Comparison of ENCODE assay signal across 1 cellular context in the genomic region with DNA sequence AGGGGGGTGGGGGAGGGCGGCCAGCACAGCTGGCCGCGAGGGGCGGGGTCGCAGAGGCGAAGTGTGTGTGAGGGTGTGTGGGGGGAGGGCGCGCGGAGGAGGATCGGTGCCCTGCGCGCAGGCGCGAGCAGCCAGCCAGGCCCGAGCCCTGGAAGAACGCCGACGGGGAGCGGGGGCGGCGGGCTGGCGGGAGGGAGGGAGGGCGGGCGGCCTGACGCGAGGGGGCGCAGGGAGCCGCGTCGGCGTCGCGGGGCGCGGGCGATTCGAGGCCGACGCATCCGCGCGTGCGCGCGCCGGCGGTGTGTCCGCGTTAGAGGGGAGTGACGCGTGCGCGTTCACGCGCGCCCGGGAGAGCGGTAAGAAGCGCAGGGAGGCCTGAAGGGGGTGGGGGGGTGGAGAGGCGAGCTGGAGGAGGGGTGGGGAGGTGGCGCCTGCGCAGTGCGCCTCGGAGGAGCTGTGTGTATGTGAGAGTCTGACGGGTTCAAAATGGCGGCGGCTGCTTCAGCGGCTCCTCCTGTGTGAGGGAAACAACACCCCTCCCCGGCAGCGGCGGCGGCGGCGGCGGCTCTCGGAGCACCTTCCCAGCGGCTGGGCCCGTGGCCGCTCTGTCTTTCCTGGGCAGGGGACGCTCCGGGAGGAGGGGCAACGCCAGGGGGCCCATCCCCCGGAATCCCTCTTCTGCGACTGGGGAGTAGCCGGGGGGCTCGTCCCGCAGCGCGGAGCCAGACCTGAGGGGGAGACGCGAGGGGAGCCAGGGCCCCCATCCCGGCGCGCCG.
TF ChIP-seq lines count a peak whose summit lies in the region.

A gene (plus strand): TSS at position 463 of the 776 bp plus-strand sequence. CDS start 2,054 bp downstream, outside the sequence.

TF ChIP-seq in K562, 482 proteins besides CTCF, POLR2A, EP300 and RAD21 (continued from another document and continues in another):
- TF ChIP-seq, protein P1, sequence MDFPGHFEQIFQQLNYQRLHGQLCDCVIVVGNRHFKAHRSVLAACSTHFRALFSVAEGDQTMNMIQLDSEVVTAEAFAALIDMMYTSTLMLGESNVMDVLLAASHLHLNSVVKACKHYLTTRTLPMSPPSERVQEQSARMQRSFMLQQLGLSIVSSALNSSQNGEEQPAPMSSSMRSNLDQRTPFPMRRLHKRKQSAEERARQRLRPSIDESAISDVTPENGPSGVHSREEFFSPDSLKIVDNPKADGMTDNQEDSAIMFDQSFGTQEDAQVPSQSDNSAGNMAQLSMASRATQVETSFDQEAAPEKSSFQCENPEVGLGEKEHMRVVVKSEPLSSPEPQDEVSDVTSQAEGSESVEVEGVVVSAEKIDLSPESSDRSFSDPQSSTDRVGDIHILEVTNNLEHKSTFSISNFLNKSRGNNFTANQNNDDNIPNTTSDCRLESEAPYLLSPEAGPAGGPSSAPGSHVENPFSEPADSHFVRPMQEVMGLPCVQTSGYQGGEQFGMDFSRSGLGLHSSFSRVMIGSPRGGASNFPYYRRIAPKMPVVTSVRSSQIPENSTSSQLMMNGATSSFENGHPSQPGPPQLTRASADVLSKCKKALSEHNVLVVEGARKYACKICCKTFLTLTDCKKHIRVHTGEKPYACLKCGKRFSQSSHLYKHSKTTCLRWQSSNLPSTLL (IDR thresholded peaks at IDR 0.05): no peak
- TF ChIP-seq FOXJ3 (CRISPR knock-in tag; IDR thresholded peaks at IDR 0.05): no peak
- no peak for TF ChIP-seq U2AF2 (optimal IDR thresholded peaks at IDR 0.05; ENCODE audit: low read depth, low read length)
- peak; percentile 32 for TF ChIP-seq PHF20 (IDR thresholded peaks at IDR 0.05; ENCODE audit: partially characterized antibody)
- peak; percentile 53; the same call in 1 of the 2 replicates for TF ChIP-seq MTA3 (IDR thresholded peaks at IDR 0.05; ENCODE audit: borderline replicate concordance)
- TF ChIP-seq L3MBTL2 (IDR thresholded peaks at IDR 0.05): no peak
- TF ChIP-seq, protein P2, sequence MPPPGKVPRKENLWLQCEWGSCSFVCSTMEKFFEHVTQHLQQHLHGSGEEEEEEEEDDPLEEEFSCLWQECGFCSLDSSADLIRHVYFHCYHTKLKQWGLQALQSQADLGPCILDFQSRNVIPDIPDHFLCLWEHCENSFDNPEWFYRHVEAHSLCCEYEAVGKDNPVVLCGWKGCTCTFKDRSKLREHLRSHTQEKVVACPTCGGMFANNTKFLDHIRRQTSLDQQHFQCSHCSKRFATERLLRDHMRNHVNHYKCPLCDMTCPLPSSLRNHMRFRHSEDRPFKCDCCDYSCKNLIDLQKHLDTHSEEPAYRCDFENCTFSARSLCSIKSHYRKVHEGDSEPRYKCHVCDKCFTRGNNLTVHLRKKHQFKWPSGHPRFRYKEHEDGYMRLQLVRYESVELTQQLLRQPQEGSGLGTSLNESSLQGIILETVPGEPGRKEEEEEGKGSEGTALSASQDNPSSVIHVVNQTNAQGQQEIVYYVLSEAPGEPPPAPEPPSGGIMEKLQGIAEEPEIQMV (tag; conservative IDR thresholded peaks at IDR 0.05; ENCODE audit: low read depth): no peak
- TF ChIP-seq, protein P3, sequence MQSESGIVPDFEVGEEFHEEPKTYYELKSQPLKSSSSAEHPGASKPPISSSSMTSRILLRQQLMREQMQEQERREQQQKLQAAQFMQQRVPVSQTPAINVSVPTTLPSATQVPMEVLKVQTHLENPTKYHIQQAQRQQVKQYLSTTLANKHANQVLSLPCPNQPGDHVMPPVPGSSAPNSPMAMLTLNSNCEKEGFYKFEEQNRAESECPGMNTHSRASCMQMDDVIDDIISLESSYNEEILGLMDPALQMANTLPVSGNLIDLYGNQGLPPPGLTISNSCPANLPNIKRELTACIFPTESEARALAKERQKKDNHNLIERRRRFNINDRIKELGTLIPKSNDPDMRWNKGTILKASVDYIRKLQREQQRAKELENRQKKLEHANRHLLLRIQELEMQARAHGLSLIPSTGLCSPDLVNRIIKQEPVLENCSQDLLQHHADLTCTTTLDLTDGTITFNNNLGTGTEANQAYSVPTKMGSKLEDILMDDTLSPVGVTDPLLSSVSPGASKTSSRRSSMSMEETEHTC (IDR thresholded peaks at IDR 0.05): no peak
- 0 out of 2 replicates have a peak, but pooled peaks have one; percentile 67 for TF ChIP-seq ERF (CRISPR knock-in tag; IDR thresholded peaks at IDR 0.05)
- no peak; the same call in 1 of the 2 replicates for TF ChIP-seq ARID1B (IDR thresholded peaks at IDR 0.05)
- no peak for TF ChIP-seq ZNF24 (IDR thresholded peaks at IDR 0.05)
- TF ChIP-seq, protein P4, sequence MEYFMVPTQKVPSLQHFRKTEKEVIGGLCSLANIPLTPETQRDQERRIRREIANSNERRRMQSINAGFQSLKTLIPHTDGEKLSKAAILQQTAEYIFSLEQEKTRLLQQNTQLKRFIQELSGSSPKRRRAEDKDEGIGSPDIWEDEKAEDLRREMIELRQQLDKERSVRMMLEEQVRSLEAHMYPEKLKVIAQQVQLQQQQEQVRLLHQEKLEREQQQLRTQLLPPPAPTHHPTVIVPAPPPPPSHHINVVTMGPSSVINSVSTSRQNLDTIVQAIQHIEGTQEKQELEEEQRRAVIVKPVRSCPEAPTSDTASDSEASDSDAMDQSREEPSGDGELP (CRISPR knock-in tag; IDR thresholded peaks at IDR 0.05; ENCODE audit: borderline replicate concordance): peak; percentile 59; the same call in 1 of the 2 replicates
- no peak for TF ChIP-seq MBD2 (IDR thresholded peaks at IDR 0.05; ENCODE audit: borderline replicate concordance, low read depth)
- TF ChIP-seq POLR2B (IDR thresholded peaks at IDR 0.05; ENCODE audit: low read depth, partially characterized antibody): peak; percentile 49
- no peak for TF ChIP-seq ZNF324 (CRISPR knock-in tag; IDR thresholded peaks at IDR 0.05)
- peak in 1 of 2 experiments; percentile 43; a peak in 1 of 4 replicates for TF ChIP-seq NONO (IDR thresholded peaks at IDR 0.05; ENCODE audit: low read depth in 2 of 2, low read length in 1 of 2)
- no peak for TF ChIP-seq ARHGAP35 (IDR thresholded peaks at IDR 0.05; ENCODE audit: partially characterized antibody)
- no peak for TF ChIP-seq CHCHD3 (CRISPR knock-in tag; IDR thresholded peaks at IDR 0.05)
- TF ChIP-seq CCNT2 (IDR thresholded peaks at IDR 0.05; ENCODE audit: borderline replicate concordance, extremely low read depth, insufficient read length, low read depth, low read length): peak; percentile 42
- 0 out of 2 replicates have a peak, but pooled peaks have one; percentile 37 for TF ChIP-seq SIN3B (IDR thresholded peaks at IDR 0.05; ENCODE audit: low read depth)
- TF ChIP-seq NEUROD1 (IDR thresholded peaks at IDR 0.05; ENCODE audit: borderline replicate concordance, low read depth, low read length, partially characterized antibody): no peak
- TF ChIP-seq NELFE (IDR thresholded peaks at IDR 0.05; ENCODE audit: insufficient read depth, insufficient read length): no peak
- TF ChIP-seq ZNF175 (CRISPR knock-in tag; IDR thresholded peaks at IDR 0.05; ENCODE audit: low read depth): peak; percentile 10; the same call in 1 of the 2 replicates
- TF ChIP-seq ZNF764 (CRISPR knock-in tag; IDR thresholded peaks at IDR 0.05; ENCODE audit: low read depth): no peak
- peak; percentile 20; the same call in 1 of the 2 replicates for TF ChIP-seq HCFC1 (IDR thresholded peaks at IDR 0.05; ENCODE audit: low read depth, low read length)
- TF ChIP-seq RBM25 (IDR thresholded peaks at IDR 0.05; ENCODE audit: low read depth, low read length, severe bottlenecking): no peak
- TF ChIP-seq ZNF445 (CRISPR knock-in tag; IDR thresholded peaks at IDR 0.05; ENCODE audit: low read depth): no peak
- TF ChIP-seq ATF1 (CRISPR knock-in tag; IDR thresholded peaks at IDR 0.05): peak; percentile 60; the same call in 1 of the 2 replicates
- no peak for TF ChIP-seq ATF1 (tag; IDR thresholded peaks at IDR 0.05)
- TF ChIP-seq, protein P5, sequence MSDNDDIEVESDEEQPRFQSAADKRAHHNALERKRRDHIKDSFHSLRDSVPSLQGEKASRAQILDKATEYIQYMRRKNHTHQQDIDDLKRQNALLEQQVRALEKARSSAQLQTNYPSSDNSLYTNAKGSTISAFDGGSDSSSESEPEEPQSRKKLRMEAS (CRISPR knock-in tag; IDR thresholded peaks at IDR 0.05): peak; percentile 47
- TF ChIP-seq ZNF174 (CRISPR knock-in tag; IDR thresholded peaks at IDR 0.05): no peak
- peak; percentile 76 for TF ChIP-seq EGR1 (conservative IDR thresholded peaks at IDR 0.05)
- TF ChIP-seq NRF1 (conservative IDR thresholded peaks at IDR 0.05 in 1 of 2, IDR thresholded peaks at IDR 0.05 in 1 of 2): peak; percentile 87 to 89
- TF ChIP-seq NCOA1 (IDR thresholded peaks at IDR 0.05; ENCODE audit: low read depth): no peak
- TF ChIP-seq THRAP3 (IDR thresholded peaks at IDR 0.05; ENCODE audit: borderline replicate concordance): no peak
- TF ChIP-seq POLR2AphosphoS2 (IDR thresholded peaks at IDR 0.05; ENCODE audit: low read length): no peak
- TF ChIP-seq, protein P6, sequence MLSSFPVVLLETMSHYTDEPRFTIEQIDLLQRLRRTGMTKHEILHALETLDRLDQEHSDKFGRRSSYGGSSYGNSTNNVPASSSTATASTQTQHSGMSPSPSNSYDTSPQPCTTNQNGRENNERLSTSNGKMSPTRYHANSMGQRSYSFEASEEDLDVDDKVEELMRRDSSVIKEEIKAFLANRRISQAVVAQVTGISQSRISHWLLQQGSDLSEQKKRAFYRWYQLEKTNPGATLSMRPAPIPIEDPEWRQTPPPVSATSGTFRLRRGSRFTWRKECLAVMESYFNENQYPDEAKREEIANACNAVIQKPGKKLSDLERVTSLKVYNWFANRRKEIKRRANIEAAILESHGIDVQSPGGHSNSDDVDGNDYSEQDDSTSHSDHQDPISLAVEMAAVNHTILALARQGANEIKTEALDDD (IDR thresholded peaks at IDR 0.05): no peak
- TF ChIP-seq, protein P7, sequence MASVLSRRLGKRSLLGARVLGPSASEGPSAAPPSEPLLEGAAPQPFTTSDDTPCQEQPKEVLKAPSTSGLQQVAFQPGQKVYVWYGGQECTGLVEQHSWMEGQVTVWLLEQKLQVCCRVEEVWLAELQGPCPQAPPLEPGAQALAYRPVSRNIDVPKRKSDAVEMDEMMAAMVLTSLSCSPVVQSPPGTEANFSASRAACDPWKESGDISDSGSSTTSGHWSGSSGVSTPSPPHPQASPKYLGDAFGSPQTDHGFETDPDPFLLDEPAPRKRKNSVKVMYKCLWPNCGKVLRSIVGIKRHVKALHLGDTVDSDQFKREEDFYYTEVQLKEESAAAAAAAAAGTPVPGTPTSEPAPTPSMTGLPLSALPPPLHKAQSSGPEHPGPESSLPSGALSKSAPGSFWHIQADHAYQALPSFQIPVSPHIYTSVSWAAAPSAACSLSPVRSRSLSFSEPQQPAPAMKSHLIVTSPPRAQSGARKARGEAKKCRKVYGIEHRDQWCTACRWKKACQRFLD (CRISPR knock-in tag; IDR thresholded peaks at IDR 0.05): peak; percentile 71; the same call in 1 of the 2 replicates
- TF ChIP-seq, protein P8, sequence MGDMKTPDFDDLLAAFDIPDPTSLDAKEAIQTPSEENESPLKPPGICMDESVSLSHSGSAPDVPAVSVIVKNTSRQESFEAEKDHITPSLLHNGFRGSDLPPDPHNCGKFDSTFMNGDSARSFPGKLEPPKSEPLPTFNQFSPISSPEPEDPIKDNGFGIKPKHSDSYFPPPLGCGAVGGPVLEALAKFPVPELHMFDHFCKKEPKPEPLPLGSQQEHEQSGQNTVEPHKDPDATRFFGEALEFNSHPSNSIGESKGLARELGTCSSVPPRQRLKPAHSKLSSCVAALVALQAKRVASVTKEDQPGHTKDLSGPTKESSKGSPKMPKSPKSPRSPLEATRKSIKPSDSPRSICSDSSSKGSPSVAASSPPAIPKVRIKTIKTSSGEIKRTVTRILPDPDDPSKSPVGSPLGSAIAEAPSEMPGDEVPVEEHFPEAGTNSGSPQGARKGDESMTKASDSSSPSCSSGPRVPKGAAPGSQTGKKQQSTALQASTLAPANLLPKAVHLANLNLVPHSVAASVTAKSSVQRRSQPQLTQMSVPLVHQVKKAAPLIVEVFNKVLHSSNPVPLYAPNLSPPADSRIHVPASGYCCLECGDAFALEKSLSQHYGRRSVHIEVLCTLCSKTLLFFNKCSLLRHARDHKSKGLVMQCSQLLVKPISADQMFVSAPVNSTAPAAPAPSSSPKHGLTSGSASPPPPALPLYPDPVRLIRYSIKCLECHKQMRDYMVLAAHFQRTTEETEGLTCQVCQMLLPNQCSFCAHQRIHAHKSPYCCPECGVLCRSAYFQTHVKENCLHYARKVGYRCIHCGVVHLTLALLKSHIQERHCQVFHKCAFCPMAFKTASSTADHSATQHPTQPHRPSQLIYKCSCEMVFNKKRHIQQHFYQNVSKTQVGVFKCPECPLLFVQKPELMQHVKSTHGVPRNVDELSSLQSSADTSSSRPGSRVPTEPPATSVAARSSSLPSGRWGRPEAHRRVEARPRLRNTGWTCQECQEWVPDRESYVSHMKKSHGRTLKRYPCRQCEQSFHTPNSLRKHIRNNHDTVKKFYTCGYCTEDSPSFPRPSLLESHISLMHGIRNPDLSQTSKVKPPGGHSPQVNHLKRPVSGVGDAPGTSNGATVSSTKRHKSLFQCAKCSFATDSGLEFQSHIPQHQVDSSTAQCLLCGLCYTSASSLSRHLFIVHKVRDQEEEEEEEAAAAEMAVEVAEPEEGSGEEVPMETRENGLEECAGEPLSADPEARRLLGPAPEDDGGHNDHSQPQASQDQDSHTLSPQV (IDR thresholded peaks at IDR 0.05): no peak
- TF ChIP-seq, protein P9, sequence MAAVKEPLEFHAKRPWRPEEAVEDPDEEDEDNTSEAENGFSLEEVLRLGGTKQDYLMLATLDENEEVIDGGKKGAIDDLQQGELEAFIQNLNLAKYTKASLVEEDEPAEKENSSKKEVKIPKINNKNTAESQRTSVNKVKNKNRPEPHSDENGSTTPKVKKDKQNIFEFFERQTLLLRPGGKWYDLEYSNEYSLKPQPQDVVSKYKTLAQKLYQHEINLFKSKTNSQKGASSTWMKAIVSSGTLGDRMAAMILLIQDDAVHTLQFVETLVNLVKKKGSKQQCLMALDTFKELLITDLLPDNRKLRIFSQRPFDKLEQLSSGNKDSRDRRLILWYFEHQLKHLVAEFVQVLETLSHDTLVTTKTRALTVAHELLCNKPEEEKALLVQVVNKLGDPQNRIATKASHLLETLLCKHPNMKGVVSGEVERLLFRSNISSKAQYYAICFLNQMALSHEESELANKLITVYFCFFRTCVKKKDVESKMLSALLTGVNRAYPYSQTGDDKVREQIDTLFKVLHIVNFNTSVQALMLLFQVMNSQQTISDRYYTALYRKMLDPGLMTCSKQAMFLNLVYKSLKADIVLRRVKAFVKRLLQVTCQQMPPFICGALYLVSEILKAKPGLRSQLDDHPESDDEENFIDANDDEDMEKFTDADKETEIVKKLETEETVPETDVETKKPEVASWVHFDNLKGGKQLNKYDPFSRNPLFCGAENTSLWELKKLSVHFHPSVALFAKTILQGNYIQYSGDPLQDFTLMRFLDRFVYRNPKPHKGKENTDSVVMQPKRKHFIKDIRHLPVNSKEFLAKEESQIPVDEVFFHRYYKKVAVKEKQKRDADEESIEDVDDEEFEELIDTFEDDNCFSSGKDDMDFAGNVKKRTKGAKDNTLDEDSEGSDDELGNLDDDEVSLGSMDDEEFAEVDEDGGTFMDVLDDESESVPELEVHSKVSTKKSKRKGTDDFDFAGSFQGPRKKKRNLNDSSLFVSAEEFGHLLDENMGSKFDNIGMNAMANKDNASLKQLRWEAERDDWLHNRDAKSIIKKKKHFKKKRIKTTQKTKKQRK (IDR thresholded peaks at IDR 0.05; ENCODE audit: borderline replicate concordance, low read depth, low read length): no peak
